16 cellular contexts compared by ENCODE assay signal in genomic region chr13:60370343-60370742, GRCh38. TPM values are rescaled to one million over a fixed set of nuclear protein-coding genes. Genes with fewer than 3 reads are reported as not detected.
DNase-seq lines count a peak whose midpoint lies in the region; ATAC-seq lines count a peak whose summit lies in the region.
"Had no signal": no experiment of that assay in that cellular context is flagged by ENCODE, and none has a peak within 500 bp of the region (broad histone marks: within the 10 kb centered on the region; RNA-seq: fewer than 3 reads in every experiment).

No MANE protein-coding gene starts in this region.

- intact Hi-C loops in activated CD4-positive, alpha-beta memory T cell treated with anti-CD3 and anti-CD28 coated beads for 36 hours (cut with micrococcal nuclease) = no loop called here

- CTCF ChIA-PET in activated CD4-positive, alpha-beta memory T cell treated with anti-CD3 and anti-CD28 coated beads for 36 hours (lab: Charles Lee) = interaction anchor here (1.5 kb wide), 1 partner anchor 16 kb away, joined by 4 read pairs; no protein-coding TSS in a partner anchor

- H3K27ac Mint-ChIP-seq in activated CD4-positive, alpha-beta memory T cell treated with anti-CD3 and anti-CD28 coated beads for 36 hours = no peak overlapping the region
- H3K27ac Mint-ChIP-seq in stimulated activated effector memory CD8-positive, alpha-beta T cell treated with anti-CD3 and anti-CD28 coated beads, Interleukin-12 subunit alpha, Interleukin-12 subunit beta, amount 100 ng/mL, for 72 hours = no peak overlapping the region
- H3K27ac Mint-ChIP-seq: HFFc6 had no signal

- peaks cover 2% of the 10 kb centered on the region for H3K4me1 Mint-ChIP-seq in activated CD4-positive, alpha-beta memory T cell treated with anti-CD3 and anti-CD28 coated beads for 36 hours (ENCODE audit: low read depth)
- no peaks in the 10 kb centered on the region for H3K4me1 Mint-ChIP-seq in stimulated activated effector memory CD8-positive, alpha-beta T cell treated with anti-CD3 and anti-CD28 coated beads, Interleukin-12 subunit alpha, Interleukin-12 subunit beta, amount 100 ng/mL, for 72 hours

- peak; percentile 65 for ATAC-seq in stimulated activated effector memory CD8-positive, alpha-beta T cell treated with anti-CD3 and anti-CD28 coated beads, Interleukin-12 subunit alpha, Interleukin-12 subunit beta, amount 100 ng/mL, for 72 hours
- ATAC-seq in GM19035 (IDR thresholded peaks at IDR 0.05; ENCODE audit: unreplicated experiment) (no peak), GM18517 (IDR thresholded peaks at IDR 0.05; ENCODE audit: unreplicated experiment) (no peak)
- ATAC-seq: K562 had no signal

- peaks cover 2% of the 10 kb centered on the region for H3K9me3 Mint-ChIP-seq in activated CD4-positive, alpha-beta memory T cell treated with anti-CD3 and anti-CD28 coated beads for 36 hours
- no peaks in the 10 kb centered on the region for H3K9me3 Mint-ChIP-seq in stimulated activated effector memory CD8-positive, alpha-beta T cell treated with anti-CD3 and anti-CD28 coated beads, Interleukin-12 subunit alpha, Interleukin-12 subunit beta, amount 100 ng/mL, for 72 hours
- H3K9me3 Mint-ChIP-seq: HFFc6 had no signal

- H3K4me3 Mint-ChIP-seq in activated CD4-positive, alpha-beta memory T cell treated with anti-CD3 and anti-CD28 coated beads for 36 hours = no peak overlapping the region
- H3K4me3 Mint-ChIP-seq in stimulated activated effector memory CD8-positive, alpha-beta T cell treated with anti-CD3 and anti-CD28 coated beads, Interleukin-12 subunit alpha, Interleukin-12 subunit beta, amount 100 ng/mL, for 72 hours = no peak overlapping the region
- H3K4me3 Mint-ChIP-seq: HFFc6 had no signal

- H3K36me3 Mint-ChIP-seq in activated CD4-positive, alpha-beta memory T cell treated with anti-CD3 and anti-CD28 coated beads for 36 hours = no peaks in the 10 kb centered on the region
- H3K36me3 Mint-ChIP-seq in stimulated activated effector memory CD8-positive, alpha-beta T cell treated with anti-CD3 and anti-CD28 coated beads, Interleukin-12 subunit alpha, Interleukin-12 subunit beta, amount 100 ng/mL, for 72 hours = no peaks in the 10 kb centered on the region

- peak; percentile 11 for DNase-seq in activated CD4-positive, alpha-beta T cell treated with anti-CD3 and anti-CD28 coated beads for 48 hours
- no peak for DNase-seq in activated CD4-positive, alpha-beta T cell treated with anti-CD3 and anti-CD28 coated beads, Interleukin-2, amount 50 U/mL, for 1 hour
- DNase-seq in MV-4-11 (lab: John Stamatoyannopoulos, UW) (peak; percentile 70), NCI-H187 treated with DMSO at 0.1 percent for 48 hours (lab: John Stamatoyannopoulos, UW) (no peak)
- DNase-seq in activated CD4-positive, alpha-beta memory T cell treated with anti-CD3 and anti-CD28 coated beads for 36 hours = peak; percentile 34
- DNase-seq in stimulated activated effector memory CD8-positive, alpha-beta T cell treated with anti-CD3 and anti-CD28 coated beads, Interleukin-12 subunit alpha, Interleukin-12 subunit beta, amount 100 ng/mL, for 72 hours (ENCODE audit: low spot score in 2 of 2) = no peak
- DNase-seq: 8988T, COR-L47, DMS153, HFFc6, NCI-H1105, NCI-H1694 treated with DMSO at 0.1 percent for 48 hours, NCI-H510A had no signal

- POLR2A ChIA-PET in activated CD4-positive, alpha-beta memory T cell treated with anti-CD3 and anti-CD28 coated beads for 36 hours (lab: Charles Lee) = no interaction called here

- peaks cover 2% of the 10 kb centered on the region for H3K27me3 Mint-ChIP-seq in activated CD4-positive, alpha-beta memory T cell treated with anti-CD3 and anti-CD28 coated beads for 36 hours

RNA-seq across cellular contexts. Expression of gene TDRD3, which starts 26.7 kb away (rescaled TPM):
- 10 to 100 TPM; 16.4 to 16.5 TPM for total RNA-seq in activated CD4-positive, alpha-beta memory T cell treated with anti-CD3 and anti-CD28 coated beads for 36 hours

Comparison
In these comparisons a context has a peak if more than half of its experiments do, and no peak if none do; other contexts are left out.
1. DNase-seq: peak in activated CD4-positive, alpha-beta T cell treated with anti-CD3 and anti-CD28 coated beads for 48 hours (single experiment), MV-4-11 (single experiment) and activated CD4-positive, alpha-beta memory T cell treated with anti-CD3 and anti-CD28 coated beads for 36 hours (single experiment); none in activated CD4-positive, alpha-beta T cell treated with anti-CD3 and anti-CD28 coated beads, Interleukin-2, amount 50 U/mL, for 1 hour (single experiment), stimulated activated effector memory CD8-positive, alpha-beta T cell treated with anti-CD3 and anti-CD28 coated beads, Interleukin-12 subunit alpha, Interleukin-12 subunit beta, amount 100 ng/mL, for 72 hours (0 of 2) and NCI-H187 treated with DMSO at 0.1 percent for 48 hours (single experiment).